21 cellular contexts compared by ENCODE assay signal in the genomic region with DNA sequence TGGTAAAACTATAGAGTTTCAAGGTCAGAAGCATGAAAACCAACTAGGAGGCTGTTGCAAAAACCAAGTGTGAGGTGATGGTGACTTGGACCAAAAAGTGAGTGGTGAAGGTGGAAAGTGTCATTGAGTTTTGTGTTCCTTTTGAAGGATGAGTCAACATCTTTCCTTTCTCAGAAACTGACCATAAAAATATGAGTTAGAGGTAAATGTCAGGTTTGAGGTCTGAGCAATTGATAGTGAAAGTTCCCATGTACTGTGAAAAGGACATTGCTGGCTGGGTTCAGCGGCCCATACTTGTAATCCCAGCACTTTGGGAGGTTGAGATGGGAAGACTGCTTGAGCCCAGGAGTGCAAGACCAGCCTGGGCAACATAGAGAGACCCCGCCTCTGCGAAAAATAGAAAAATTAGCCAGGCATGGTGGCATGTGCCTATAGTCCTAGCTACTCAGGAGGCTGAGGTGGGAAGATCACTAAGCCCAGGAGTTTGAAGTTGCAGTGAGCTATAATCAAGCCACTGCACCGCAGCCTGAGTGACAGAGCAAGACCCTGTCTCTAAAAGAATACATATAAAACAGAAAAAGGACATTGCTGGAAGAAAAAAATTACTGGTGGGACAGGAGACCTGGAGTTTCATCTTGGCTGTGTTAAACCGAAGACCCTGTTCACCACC.
DNase-seq lines count a peak whose midpoint lies in the region; ATAC-seq lines count a peak whose summit lies in the region.
"Had no signal": no experiment of that assay in that cellular context is flagged by ENCODE, and none has a peak within 500 bp of the region (broad histone marks: within the 10 kb centered on the region; RNA-seq: fewer than 3 reads in every experiment).

No MANE protein-coding gene starts in this region.

- H3K36me3 Mint-ChIP-seq in activated naive CD8-positive, alpha-beta T cell treated with anti-CD3 and anti-CD28 coated beads, Interleukin-2, amount 10 ng/mL, durations not matched to agents 7 days and 5 days = no peaks in the 10 kb centered on the region
- H3K36me3 Mint-ChIP-seq in activated naive CD8-positive, alpha-beta T cell treated with anti-CD3 and anti-CD28 coated beads for 36 hours = no peaks in the 10 kb centered on the region
- H3K36me3 Mint-ChIP-seq: activated CD4-positive, alpha-beta memory T cell treated with anti-CD3 and anti-CD28 coated beads for 36 hours; CD4-positive, alpha-beta memory T cell; IgD-negative memory B cell had no signal

- peak; percentile 52 for ATAC-seq in activated naive CD8-positive, alpha-beta T cell treated with anti-CD3 and anti-CD28 coated beads, Interleukin-2, amount 10 ng/mL, durations not matched to agents 7 days and 5 days (ENCODE audit: low read depth)
- ATAC-seq in HG02588 (IDR thresholded peaks at IDR 0.05; ENCODE audit: unreplicated experiment) = peak; percentile 53
- ATAC-seq: heart left ventricle had no signal

- DNase-seq in activated naive CD8-positive, alpha-beta T cell treated with anti-CD3 and anti-CD28 coated beads, Interleukin-2, amount 10 ng/mL, durations not matched to agents 7 days and 5 days = no peak
- DNase-seq in activated naive CD8-positive, alpha-beta T cell treated with anti-CD3 and anti-CD28 coated beads for 36 hours = no peak
- DNase-seq in M059J (ENCODE audit: low read depth) (peak; percentile 55), substantia nigra (lab: John Stamatoyannopoulos, UW) (no peak), A172 (ENCODE audit: low spot score) (no peak), NCI-H2029 (lab: John Stamatoyannopoulos, UW) (no peak)
- DNase-seq in effector CD8-positive, alpha-beta T cell (lab: John Stamatoyannopoulos, UW) = no peak
- DNase-seq: activated CD4-positive, alpha-beta memory T cell treated with anti-CD3 and anti-CD28 coated beads for 36 hours; activated gamma-delta T cell; CD4-positive, alpha-beta memory T cell; dermis blood vessel endothelial cell; esophagus squamous epithelium; heart left ventricle; mammary epithelial cell; NCI-H1048; NCI-H2171 treated with DMSO at 0.1 percent for 48 hours; nephron progenitor cell; retina had no signal

- H3K4me1 Mint-ChIP-seq in activated naive CD8-positive, alpha-beta T cell treated with anti-CD3 and anti-CD28 coated beads, Interleukin-2, amount 10 ng/mL, durations not matched to agents 7 days and 5 days = peaks cover 6% of the 10 kb centered on the region
- H3K4me1 Mint-ChIP-seq in activated naive CD8-positive, alpha-beta T cell treated with anti-CD3 and anti-CD28 coated beads for 36 hours = peaks cover 4% of the 10 kb centered on the region
- H3K4me1 Mint-ChIP-seq: CD4-positive, alpha-beta memory T cell had no signal

- H3K9me3 Mint-ChIP-seq in activated naive CD8-positive, alpha-beta T cell treated with anti-CD3 and anti-CD28 coated beads, Interleukin-2, amount 10 ng/mL, durations not matched to agents 7 days and 5 days = no peaks in the 10 kb centered on the region
- H3K9me3 Mint-ChIP-seq in activated naive CD8-positive, alpha-beta T cell treated with anti-CD3 and anti-CD28 coated beads for 36 hours = no peaks in the 10 kb centered on the region
- H3K9me3 Mint-ChIP-seq: activated CD4-positive, alpha-beta memory T cell treated with anti-CD3 and anti-CD28 coated beads for 36 hours; CD4-positive, alpha-beta memory T cell; nephron progenitor cell had no signal

- peak overlapping the region; percentile 21 for H3K4me3 Mint-ChIP-seq in activated naive CD8-positive, alpha-beta T cell treated with anti-CD3 and anti-CD28 coated beads, Interleukin-2, amount 10 ng/mL, durations not matched to agents 7 days and 5 days
- no peak overlapping the region for H3K4me3 Mint-ChIP-seq in activated naive CD8-positive, alpha-beta T cell treated with anti-CD3 and anti-CD28 coated beads for 36 hours
- H3K4me3 Mint-ChIP-seq: activated CD4-positive, alpha-beta memory T cell treated with anti-CD3 and anti-CD28 coated beads for 36 hours; CD4-positive, alpha-beta memory T cell; IgD-negative memory B cell; nephron progenitor cell had no signal

- no peaks in the 10 kb centered on the region for H3K27me3 Mint-ChIP-seq in activated naive CD8-positive, alpha-beta T cell treated with anti-CD3 and anti-CD28 coated beads, Interleukin-2, amount 10 ng/mL, durations not matched to agents 7 days and 5 days
- H3K27me3 Mint-ChIP-seq in activated naive CD8-positive, alpha-beta T cell treated with anti-CD3 and anti-CD28 coated beads for 36 hours = peaks cover 8% of the 10 kb centered on the region

- no peak overlapping the region for H3K27ac ChIP-seq in substantia nigra (ENCODE audit: low read depth, low read length, poor library complexity, severe bottlenecking)
- H3K27ac ChIP-seq: esophagus squamous epithelium, heart left ventricle, SJSA1 had no signal

- POLR2A ChIA-PET in activated naive CD8-positive, alpha-beta T cell treated with anti-CD3 and anti-CD28 coated beads, Interleukin-2, amount 10 ng/mL, durations not matched to agents 7 days and 5 days (lab: Charles Lee) = no interaction called here

- H3K27ac Mint-ChIP-seq in activated naive CD8-positive, alpha-beta T cell treated with anti-CD3 and anti-CD28 coated beads, Interleukin-2, amount 10 ng/mL, durations not matched to agents 7 days and 5 days = no peak overlapping the region
- no peak overlapping the region for H3K27ac Mint-ChIP-seq in activated naive CD8-positive, alpha-beta T cell treated with anti-CD3 and anti-CD28 coated beads for 36 hours
- H3K27ac Mint-ChIP-seq: activated CD4-positive, alpha-beta memory T cell treated with anti-CD3 and anti-CD28 coated beads for 36 hours; CD4-positive, alpha-beta memory T cell; IgD-negative memory B cell; nephron progenitor cell had no signal
